In the genomic region with DNA sequence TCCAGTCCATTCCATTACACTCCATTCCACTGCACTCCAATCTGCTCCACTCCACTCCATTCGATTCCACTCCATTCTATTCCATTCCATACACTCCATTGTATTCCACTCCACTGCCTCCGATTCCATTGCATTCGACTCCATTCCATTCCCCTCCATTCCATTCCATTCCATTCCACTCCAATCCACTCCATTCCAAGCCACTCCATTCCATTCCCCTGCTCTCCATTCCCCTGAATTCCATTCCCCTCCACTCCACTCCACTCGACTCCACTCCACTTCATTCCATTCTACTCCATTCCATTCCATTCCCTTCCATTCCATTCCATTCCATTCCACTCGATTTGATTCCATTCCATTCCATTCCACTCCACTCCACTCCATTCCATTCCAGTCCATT, we compare ENCODE assay signal across 2 cellular contexts.
TF ChIP-seq lines count a peak whose summit lies in the region.

No MANE protein-coding gene starts in this region.

TF ChIP-seq in HCT116, 20 proteins besides CTCF, POLR2A, EP300 and RAD21 (continued from another document):
- TF ChIP-seq, protein P1, sequence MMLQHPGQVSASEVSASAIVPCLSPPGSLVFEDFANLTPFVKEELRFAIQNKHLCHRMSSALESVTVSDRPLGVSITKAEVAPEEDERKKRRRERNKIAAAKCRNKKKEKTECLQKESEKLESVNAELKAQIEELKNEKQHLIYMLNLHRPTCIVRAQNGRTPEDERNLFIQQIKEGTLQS (IDR thresholded peaks at IDR 0.05): no peak
- TF ChIP-seq EGR1 (IDR thresholded peaks at IDR 0.05; ENCODE audit: low read depth): no peak
- no peak for TF ChIP-seq SRF (IDR thresholded peaks at IDR 0.05; ENCODE audit: low read depth)
- no peak for TF ChIP-seq ELF1 (IDR thresholded peaks at IDR 0.05; ENCODE audit: borderline replicate concordance, low read depth)
- TF ChIP-seq, protein P2, sequence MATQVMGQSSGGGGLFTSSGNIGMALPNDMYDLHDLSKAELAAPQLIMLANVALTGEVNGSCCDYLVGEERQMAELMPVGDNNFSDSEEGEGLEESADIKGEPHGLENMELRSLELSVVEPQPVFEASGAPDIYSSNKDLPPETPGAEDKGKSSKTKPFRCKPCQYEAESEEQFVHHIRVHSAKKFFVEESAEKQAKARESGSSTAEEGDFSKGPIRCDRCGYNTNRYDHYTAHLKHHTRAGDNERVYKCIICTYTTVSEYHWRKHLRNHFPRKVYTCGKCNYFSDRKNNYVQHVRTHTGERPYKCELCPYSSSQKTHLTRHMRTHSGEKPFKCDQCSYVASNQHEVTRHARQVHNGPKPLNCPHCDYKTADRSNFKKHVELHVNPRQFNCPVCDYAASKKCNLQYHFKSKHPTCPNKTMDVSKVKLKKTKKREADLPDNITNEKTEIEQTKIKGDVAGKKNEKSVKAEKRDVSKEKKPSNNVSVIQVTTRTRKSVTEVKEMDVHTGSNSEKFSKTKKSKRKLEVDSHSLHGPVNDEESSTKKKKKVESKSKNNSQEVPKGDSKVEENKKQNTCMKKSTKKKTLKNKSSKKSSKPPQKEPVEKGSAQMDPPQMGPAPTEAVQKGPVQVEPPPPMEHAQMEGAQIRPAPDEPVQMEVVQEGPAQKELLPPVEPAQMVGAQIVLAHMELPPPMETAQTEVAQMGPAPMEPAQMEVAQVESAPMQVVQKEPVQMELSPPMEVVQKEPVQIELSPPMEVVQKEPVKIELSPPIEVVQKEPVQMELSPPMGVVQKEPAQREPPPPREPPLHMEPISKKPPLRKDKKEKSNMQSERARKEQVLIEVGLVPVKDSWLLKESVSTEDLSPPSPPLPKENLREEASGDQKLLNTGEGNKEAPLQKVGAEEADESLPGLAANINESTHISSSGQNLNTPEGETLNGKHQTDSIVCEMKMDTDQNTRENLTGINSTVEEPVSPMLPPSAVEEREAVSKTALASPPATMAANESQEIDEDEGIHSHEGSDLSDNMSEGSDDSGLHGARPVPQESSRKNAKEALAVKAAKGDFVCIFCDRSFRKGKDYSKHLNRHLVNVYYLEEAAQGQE (IDR thresholded peaks at IDR 0.05; ENCODE audit: low read depth): no peak
- TF ChIP-seq, protein P3, sequence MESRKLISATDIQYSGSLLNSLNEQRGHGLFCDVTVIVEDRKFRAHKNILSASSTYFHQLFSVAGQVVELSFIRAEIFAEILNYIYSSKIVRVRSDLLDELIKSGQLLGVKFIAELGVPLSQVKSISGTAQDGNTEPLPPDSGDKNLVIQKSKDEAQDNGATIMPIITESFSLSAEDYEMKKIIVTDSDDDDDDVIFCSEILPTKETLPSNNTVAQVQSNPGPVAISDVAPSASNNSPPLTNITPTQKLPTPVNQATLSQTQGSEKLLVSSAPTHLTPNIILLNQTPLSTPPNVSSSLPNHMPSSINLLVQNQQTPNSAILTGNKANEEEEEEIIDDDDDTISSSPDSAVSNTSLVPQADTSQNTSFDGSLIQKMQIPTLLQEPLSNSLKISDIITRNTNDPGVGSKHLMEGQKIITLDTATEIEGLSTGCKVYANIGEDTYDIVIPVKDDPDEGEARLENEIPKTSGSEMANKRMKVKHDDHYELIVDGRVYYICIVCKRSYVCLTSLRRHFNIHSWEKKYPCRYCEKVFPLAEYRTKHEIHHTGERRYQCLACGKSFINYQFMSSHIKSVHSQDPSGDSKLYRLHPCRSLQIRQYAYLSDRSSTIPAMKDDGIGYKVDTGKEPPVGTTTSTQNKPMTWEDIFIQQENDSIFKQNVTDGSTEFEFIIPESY (IDR thresholded peaks at IDR 0.05; ENCODE audit: extremely low read depth, insufficient replicate concordance, low read length): no peak
- no peak for TF ChIP-seq SIN3A (IDR thresholded peaks at IDR 0.05; ENCODE audit: low read depth)
- TF ChIP-seq ZFX (IDR thresholded peaks at IDR 0.05): no peak
- no peak for TF ChIP-seq POLR2AphosphoS5 (IDR thresholded peaks at IDR 0.05; ENCODE audit: low read depth, low read length)

TF ChIP-seq in IMR-90, 13 proteins besides CTCF, POLR2A, EP300 and RAD21:
- TF ChIP-seq, protein P4, sequence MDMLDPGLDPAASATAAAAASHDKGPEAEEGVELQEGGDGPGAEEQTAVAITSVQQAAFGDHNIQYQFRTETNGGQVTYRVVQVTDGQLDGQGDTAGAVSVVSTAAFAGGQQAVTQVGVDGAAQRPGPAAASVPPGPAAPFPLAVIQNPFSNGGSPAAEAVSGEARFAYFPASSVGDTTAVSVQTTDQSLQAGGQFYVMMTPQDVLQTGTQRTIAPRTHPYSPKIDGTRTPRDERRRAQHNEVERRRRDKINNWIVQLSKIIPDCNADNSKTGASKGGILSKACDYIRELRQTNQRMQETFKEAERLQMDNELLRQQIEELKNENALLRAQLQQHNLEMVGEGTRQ (IDR thresholded peaks at IDR 0.05; ENCODE audit: low read depth, low read length): no peak
- TF ChIP-seq RCOR1 (IDR thresholded peaks at IDR 0.05; ENCODE audit: insufficient replicate concordance, low read length): no peak
- no peak for TF ChIP-seq MXI1 (IDR thresholded peaks at IDR 0.05; ENCODE audit: borderline replicate concordance, low read depth, low read length)
- no peak for TF ChIP-seq SMC3 (IDR thresholded peaks at IDR 0.05; ENCODE audit: low read depth, low read length)
- no peak for TF ChIP-seq CHD1 (IDR thresholded peaks at IDR 0.05; ENCODE audit: low read depth, low read length)
- TF ChIP-seq, protein P5, sequence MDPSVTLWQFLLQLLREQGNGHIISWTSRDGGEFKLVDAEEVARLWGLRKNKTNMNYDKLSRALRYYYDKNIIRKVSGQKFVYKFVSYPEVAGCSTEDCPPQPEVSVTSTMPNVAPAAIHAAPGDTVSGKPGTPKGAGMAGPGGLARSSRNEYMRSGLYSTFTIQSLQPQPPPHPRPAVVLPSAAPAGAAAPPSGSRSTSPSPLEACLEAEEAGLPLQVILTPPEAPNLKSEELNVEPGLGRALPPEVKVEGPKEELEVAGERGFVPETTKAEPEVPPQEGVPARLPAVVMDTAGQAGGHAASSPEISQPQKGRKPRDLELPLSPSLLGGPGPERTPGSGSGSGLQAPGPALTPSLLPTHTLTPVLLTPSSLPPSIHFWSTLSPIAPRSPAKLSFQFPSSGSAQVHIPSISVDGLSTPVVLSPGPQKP (IDR thresholded peaks at IDR 0.05; ENCODE audit: borderline replicate concordance, low read depth, low read length): no peak
- TF ChIP-seq MAZ (IDR thresholded peaks at IDR 0.05; ENCODE audit: borderline replicate concordance, low read depth, low read length): no peak
- TF ChIP-seq CEBPB (IDR thresholded peaks at IDR 0.05; ENCODE audit: low read depth, low read length): no peak
- TF ChIP-seq NFE2L2 (IDR thresholded peaks at IDR 0.05; ENCODE audit: low read depth, low read length): no peak
- no peak for TF ChIP-seq RFX5 (IDR thresholded peaks at IDR 0.05; ENCODE audit: low read depth, low read length)
- no peak for TF ChIP-seq BHLHE40 (IDR thresholded peaks at IDR 0.05; ENCODE audit: low read depth, low read length)
- no peak for TF ChIP-seq MAFK (IDR thresholded peaks at IDR 0.05; ENCODE audit: low read depth, low read length)
- no peak for TF ChIP-seq FOS (IDR thresholded peaks at IDR 0.05; ENCODE audit: low read depth, low read length)
